Comparison of ENCODE assay signal across 1 cellular context in the genomic region with DNA sequence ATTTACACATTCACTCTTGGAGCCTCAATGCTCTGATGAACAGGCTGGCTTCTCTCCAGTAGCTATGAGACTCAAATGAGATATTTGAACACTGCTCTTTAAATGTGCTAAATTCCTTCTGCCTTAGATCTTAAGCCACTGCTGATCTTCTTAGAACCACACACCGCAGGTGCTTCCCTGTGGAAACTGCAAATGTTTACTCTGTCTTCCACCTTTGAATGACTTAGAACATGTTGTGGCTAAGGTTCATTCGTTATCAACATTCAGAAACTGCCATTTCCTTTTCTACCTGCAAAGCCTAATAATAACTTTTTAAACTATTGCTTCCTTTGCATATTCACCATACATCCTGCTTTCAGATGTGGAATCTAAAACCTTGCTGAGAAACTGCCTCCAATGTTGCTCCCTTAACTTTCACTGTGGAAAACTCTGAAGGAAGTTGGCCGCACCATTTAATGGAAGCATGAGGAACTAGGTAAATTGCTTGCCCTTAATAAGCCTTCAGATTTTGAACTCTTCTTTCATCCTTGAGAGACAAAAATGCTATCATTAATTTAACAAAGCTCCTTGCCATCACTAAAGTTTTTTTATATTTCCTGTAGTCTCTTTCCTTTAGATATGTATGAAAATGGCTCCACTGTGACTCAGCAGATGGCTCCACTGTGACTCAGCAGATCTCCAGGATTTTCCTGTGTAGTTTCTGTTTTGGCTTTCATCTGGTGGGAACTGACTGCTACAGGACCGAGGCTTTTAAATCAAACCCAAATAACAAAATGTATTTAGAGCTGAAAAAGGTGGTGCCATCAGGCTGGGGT.
A peak's percentile ranks its signal among the peaks of the same experiment; 100 is the strongest.
TF ChIP-seq lines count a peak whose summit lies in the region.

No MANE protein-coding gene starts in this region.

TF ChIP-seq in K562, 482 proteins besides CTCF, POLR2A, EP300 and RAD21 (continued from another document and continues in another):
- TF ChIP-seq, protein P1, sequence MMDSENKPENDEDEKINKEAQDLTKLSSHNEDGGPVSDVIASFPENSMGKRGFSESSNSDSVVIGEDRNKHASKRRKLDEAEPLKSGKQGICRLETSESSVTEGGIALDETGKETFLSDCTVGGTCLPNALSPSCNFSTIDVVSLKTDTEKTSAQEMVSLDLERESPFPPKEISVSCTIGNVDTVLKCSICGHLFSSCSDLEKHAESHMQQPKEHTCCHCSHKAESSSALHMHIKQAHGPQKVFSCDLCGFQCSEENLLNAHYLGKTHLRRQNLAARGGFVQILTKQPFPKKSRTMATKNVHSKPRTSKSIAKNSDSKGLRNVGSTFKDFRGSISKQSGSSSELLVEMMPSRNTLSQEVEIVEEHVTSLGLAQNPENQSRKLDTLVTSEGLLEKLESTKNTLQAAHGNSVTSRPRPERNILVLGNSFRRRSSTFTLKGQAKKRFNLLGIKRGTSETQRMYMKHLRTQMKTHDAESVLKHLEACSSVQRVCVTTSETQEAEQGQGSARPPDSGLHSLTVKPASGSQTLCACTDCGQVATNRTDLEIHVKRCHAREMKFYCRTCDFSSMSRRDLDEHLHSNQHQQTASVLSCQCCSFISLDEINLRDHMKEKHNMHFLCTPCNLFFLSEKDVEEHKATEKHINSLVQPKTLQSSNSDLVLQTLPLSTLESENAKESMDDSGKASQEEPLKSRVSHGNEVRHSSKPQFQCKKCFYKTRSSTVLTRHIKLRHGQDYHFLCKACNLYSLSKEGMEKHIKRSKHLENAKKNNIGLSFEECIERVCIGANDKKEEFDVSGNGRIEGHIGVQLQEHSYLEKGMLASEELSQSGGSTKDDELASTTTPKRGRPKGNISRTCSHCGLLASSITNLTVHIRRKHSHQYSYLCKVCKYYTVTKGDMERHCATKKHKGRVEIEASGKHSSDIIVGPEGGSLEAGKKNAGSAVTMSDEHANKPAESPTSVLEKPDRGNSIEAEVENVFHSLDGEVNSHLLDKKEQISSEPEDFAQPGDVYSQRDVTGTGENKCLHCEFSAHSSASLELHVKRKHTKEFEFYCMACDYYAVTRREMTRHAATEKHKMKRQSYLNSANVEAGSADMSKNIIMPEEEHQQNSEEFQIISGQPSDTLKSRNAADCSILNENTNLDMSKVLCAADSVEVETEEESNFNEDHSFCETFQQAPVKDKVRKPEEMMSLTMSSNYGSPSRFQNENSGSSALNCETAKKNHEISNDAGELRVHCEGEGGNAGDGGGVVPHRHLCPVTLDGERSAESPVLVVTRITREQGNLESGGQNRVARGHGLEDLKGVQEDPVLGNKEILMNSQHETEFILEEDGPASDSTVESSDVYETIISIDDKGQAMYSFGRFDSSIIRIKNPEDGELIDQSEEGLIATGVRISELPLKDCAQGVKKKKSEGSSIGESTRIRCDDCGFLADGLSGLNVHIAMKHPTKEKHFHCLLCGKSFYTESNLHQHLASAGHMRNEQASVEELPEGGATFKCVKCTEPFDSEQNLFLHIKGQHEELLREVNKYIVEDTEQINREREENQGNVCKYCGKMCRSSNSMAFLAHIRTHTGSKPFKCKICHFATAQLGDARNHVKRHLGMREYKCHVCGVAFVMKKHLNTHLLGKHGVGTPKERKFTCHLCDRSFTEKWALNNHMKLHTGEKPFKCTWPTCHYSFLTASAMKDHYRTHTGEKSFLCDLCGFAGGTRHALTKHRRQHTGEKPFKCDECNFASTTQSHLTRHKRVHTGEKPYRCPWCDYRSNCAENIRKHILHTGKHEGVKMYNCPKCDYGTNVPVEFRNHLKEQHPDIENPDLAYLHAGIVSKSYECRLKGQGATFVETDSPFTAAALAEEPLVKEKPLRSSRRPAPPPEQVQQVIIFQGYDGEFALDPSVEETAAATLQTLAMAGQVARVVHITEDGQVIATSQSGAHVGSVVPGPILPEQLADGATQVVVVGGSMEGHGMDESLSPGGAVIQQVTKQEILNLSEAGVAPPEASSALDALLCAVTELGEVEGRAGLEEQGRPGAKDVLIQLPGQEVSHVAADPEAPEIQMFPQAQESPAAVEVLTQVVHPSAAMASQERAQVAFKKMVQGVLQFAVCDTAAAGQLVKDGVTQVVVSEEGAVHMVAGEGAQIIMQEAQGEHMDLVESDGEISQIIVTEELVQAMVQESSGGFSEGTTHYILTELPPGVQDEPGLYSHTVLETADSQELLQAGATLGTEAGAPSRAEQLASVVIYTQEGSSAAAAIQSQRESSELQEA (IDR thresholded peaks at IDR 0.05; ENCODE audit: low read depth): no peak
- no peak for TF ChIP-seq ZNF561 (CRISPR knock-in tag; conservative IDR thresholded peaks at IDR 0.05)
- no peak for TF ChIP-seq PHB2 (IDR thresholded peaks at IDR 0.05; ENCODE audit: low read depth)
- no peak for TF ChIP-seq TAL1 (IDR thresholded peaks at IDR 0.05)
- no peak for TF ChIP-seq SUPT5H (IDR thresholded peaks at IDR 0.05)
- TF ChIP-seq, protein P2, sequence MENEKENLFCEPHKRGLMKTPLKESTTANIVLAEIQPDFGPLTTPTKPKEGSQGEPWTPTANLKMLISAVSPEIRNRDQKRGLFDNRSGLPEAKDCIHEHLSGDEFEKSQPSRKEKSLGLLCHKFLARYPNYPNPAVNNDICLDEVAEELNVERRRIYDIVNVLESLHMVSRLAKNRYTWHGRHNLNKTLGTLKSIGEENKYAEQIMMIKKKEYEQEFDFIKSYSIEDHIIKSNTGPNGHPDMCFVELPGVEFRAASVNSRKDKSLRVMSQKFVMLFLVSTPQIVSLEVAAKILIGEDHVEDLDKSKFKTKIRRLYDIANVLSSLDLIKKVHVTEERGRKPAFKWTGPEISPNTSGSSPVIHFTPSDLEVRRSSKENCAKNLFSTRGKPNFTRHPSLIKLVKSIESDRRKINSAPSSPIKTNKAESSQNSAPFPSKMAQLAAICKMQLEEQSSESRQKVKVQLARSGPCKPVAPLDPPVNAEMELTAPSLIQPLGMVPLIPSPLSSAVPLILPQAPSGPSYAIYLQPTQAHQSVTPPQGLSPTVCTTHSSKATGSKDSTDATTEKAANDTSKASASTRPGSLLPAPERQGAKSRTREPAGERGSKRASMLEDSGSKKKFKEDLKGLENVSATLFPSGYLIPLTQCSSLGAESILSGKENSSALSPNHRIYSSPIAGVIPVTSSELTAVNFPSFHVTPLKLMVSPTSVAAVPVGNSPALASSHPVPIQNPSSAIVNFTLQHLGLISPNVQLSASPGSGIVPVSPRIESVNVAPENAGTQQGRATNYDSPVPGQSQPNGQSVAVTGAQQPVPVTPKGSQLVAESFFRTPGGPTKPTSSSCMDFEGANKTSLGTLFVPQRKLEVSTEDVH (IDR thresholded peaks at IDR 0.05; ENCODE audit: low read depth, partially characterized antibody): no peak
- peak; percentile 60; the same call in 1 of the 2 replicates for TF ChIP-seq JUND (IDR thresholded peaks at IDR 0.05; ENCODE audit: borderline replicate concordance, low read depth, low read length)
- TF ChIP-seq JUND (tag; IDR thresholded peaks at IDR 0.05; ENCODE audit: borderline replicate concordance, low read depth, low read length): peak; percentile 65; the same call in 2 of the 3 replicates
- TF ChIP-seq DDX20 (tag; IDR thresholded peaks at IDR 0.05; ENCODE audit: low read depth): peak; percentile 64
- TF ChIP-seq NR4A1 (CRISPR knock-in tag; IDR thresholded peaks at IDR 0.05): no peak
- TF ChIP-seq NR4A1 (tag; IDR thresholded peaks at IDR 0.05): peak; percentile 90
- TF ChIP-seq PRPF4 (IDR thresholded peaks at IDR 0.05; ENCODE audit: insufficient read depth, low read depth, low read length, poor library complexity, severe bottlenecking): no peak
- no peak for TF ChIP-seq ZNF408 (CRISPR knock-in tag; IDR thresholded peaks at IDR 0.05; ENCODE audit: low read depth)
- TF ChIP-seq TRIM24 (IDR thresholded peaks at IDR 0.05): peak; percentile 81 to 87
- TF ChIP-seq NCOA1 (IDR thresholded peaks at IDR 0.05; ENCODE audit: low read depth): no peak
- TF ChIP-seq, protein P3, sequence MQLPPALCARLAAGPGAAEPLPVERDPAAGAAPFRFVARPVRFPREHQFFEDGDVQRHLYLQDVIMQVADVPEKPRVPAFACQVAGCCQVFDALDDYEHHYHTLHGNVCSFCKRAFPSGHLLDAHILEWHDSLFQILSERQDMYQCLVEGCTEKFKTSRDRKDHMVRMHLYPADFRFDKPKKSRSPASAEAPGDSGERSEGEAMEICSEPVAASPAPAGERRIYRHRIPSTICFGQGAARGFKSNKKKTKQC (CRISPR knock-in tag; IDR thresholded peaks at IDR 0.05): no peak
- TF ChIP-seq ZSCAN32 (CRISPR knock-in tag; IDR thresholded peaks at IDR 0.05): no peak
- TF ChIP-seq GTF2A2 (tag; IDR thresholded peaks at IDR 0.05): peak; percentile 72; the same call in 1 of the 2 replicates
- no peak for TF ChIP-seq ZNF780A (CRISPR knock-in tag; IDR thresholded peaks at IDR 0.05)
- no peak for TF ChIP-seq ZNF551 (CRISPR knock-in tag; IDR thresholded peaks at IDR 0.05)
- TF ChIP-seq TEAD1 (CRISPR knock-in tag; IDR thresholded peaks at IDR 0.05): peak in 1 of 2 experiments; percentile 19; a peak in 1 of 4 replicates
- peak; percentile 82 for TF ChIP-seq DMBX1 (CRISPR knock-in tag; IDR thresholded peaks at IDR 0.05; ENCODE audit: borderline replicate concordance)
- TF ChIP-seq ZNF696 (CRISPR knock-in tag; conservative IDR thresholded peaks at IDR 0.05): no peak
- TF ChIP-seq, protein P4, sequence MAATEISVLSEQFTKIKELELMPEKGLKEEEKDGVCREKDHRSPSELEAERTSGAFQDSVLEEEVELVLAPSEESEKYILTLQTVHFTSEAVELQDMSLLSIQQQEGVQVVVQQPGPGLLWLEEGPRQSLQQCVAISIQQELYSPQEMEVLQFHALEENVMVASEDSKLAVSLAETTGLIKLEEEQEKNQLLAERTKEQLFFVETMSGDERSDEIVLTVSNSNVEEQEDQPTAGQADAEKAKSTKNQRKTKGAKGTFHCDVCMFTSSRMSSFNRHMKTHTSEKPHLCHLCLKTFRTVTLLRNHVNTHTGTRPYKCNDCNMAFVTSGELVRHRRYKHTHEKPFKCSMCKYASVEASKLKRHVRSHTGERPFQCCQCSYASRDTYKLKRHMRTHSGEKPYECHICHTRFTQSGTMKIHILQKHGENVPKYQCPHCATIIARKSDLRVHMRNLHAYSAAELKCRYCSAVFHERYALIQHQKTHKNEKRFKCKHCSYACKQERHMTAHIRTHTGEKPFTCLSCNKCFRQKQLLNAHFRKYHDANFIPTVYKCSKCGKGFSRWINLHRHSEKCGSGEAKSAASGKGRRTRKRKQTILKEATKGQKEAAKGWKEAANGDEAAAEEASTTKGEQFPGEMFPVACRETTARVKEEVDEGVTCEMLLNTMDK (IDR thresholded peaks at IDR 0.05; ENCODE audit: borderline replicate concordance, insufficient read depth, low read depth, low read length, poor library complexity, severe bottlenecking): no peak
- TF ChIP-seq ZNF121 (CRISPR knock-in tag; conservative IDR thresholded peaks at IDR 0.05): no peak
- TF ChIP-seq, protein P5, sequence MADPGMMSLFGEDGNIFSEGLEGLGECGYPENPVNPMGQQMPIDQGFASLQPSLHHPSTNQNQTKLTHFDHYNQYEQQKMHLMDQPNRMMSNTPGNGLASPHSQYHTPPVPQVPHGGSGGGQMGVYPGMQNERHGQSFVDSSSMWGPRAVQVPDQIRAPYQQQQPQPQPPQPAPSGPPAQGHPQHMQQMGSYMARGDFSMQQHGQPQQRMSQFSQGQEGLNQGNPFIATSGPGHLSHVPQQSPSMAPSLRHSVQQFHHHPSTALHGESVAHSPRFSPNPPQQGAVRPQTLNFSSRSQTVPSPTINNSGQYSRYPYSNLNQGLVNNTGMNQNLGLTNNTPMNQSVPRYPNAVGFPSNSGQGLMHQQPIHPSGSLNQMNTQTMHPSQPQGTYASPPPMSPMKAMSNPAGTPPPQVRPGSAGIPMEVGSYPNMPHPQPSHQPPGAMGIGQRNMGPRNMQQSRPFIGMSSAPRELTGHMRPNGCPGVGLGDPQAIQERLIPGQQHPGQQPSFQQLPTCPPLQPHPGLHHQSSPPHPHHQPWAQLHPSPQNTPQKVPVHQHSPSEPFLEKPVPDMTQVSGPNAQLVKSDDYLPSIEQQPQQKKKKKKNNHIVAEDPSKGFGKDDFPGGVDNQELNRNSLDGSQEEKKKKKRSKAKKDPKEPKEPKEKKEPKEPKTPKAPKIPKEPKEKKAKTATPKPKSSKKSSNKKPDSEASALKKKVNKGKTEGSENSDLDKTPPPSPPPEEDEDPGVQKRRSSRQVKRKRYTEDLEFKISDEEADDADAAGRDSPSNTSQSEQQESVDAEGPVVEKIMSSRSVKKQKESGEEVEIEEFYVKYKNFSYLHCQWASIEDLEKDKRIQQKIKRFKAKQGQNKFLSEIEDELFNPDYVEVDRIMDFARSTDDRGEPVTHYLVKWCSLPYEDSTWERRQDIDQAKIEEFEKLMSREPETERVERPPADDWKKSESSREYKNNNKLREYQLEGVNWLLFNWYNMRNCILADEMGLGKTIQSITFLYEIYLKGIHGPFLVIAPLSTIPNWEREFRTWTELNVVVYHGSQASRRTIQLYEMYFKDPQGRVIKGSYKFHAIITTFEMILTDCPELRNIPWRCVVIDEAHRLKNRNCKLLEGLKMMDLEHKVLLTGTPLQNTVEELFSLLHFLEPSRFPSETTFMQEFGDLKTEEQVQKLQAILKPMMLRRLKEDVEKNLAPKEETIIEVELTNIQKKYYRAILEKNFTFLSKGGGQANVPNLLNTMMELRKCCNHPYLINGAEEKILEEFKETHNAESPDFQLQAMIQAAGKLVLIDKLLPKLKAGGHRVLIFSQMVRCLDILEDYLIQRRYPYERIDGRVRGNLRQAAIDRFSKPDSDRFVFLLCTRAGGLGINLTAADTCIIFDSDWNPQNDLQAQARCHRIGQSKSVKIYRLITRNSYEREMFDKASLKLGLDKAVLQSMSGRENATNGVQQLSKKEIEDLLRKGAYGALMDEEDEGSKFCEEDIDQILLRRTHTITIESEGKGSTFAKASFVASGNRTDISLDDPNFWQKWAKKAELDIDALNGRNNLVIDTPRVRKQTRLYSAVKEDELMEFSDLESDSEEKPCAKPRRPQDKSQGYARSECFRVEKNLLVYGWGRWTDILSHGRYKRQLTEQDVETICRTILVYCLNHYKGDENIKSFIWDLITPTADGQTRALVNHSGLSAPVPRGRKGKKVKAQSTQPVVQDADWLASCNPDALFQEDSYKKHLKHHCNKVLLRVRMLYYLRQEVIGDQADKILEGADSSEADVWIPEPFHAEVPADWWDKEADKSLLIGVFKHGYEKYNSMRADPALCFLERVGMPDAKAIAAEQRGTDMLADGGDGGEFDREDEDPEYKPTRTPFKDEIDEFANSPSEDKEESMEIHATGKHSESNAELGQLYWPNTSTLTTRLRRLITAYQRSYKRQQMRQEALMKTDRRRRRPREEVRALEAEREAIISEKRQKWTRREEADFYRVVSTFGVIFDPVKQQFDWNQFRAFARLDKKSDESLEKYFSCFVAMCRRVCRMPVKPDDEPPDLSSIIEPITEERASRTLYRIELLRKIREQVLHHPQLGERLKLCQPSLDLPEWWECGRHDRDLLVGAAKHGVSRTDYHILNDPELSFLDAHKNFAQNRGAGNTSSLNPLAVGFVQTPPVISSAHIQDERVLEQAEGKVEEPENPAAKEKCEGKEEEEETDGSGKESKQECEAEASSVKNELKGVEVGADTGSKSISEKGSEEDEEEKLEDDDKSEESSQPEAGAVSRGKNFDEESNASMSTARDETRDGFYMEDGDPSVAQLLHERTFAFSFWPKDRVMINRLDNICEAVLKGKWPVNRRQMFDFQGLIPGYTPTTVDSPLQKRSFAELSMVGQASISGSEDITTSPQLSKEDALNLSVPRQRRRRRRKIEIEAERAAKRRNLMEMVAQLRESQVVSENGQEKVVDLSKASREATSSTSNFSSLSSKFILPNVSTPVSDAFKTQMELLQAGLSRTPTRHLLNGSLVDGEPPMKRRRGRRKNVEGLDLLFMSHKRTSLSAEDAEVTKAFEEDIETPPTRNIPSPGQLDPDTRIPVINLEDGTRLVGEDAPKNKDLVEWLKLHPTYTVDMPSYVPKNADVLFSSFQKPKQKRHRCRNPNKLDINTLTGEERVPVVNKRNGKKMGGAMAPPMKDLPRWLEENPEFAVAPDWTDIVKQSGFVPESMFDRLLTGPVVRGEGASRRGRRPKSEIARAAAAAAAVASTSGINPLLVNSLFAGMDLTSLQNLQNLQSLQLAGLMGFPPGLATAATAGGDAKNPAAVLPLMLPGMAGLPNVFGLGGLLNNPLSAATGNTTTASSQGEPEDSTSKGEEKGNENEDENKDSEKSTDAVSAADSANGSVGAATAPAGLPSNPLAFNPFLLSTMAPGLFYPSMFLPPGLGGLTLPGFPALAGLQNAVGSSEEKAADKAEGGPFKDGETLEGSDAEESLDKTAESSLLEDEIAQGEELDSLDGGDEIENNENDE (IDR thresholded peaks at IDR 0.05; ENCODE audit: low read depth, low read length): no peak
- no peak for TF ChIP-seq RBM34 (IDR thresholded peaks at IDR 0.05; ENCODE audit: borderline replicate concordance, insufficient read depth, low read length)
- TF ChIP-seq RNF2 (IDR thresholded peaks at IDR 0.05): no peak
